In the genomic region with DNA sequence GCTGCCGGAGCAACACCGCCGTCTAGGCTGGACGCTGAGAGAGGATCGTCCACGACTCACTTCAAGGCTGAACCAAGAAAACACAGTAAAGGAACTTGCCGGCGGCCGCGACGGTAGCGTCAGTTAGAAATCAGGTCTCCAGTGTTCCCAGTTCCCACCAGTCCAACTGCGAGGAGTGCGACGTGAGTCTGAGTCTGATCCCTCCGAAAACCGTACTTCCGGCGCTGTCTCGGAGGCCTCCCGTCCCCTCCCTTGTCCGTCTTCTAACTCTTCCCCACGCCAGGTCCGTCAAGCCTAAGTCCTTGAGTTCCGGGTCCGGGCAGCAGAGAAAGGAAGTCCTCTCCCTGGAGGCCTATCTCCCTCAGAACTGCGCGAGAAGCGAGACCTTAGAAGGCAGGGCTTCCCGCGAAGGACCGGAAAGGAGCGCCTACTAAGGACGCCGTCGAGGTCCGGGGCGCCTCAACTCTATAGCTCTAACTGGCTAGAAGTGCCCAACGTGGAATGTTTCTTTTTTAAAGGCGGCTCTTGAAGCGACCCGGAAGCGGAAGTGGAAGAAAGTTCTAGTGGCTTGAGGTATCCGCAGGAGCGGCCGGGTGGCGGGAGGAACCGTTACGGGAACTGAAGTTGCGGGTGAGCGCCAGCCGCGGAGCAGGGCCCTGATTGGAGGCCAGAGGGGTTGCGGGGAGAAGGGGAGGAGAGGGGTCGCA, we compare ENCODE assay signal across 8 cellular contexts. TPM values are rescaled to one million over a fixed set of nuclear protein-coding genes. Genes with fewer than 3 reads are reported as not detected.
DNase-seq lines count a peak whose midpoint lies in the region; ATAC-seq, FAIRE-seq and TF ChIP-seq lines count a peak whose summit lies in the region.

A gene with protein sequence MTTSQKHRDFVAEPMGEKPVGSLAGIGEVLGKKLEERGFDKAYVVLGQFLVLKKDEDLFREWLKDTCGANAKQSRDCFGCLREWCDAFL (plus strand): TSS at position 563 of the 707 bp plus-strand sequence. CDS start 748 bp downstream, outside the sequence.
A gene with protein sequence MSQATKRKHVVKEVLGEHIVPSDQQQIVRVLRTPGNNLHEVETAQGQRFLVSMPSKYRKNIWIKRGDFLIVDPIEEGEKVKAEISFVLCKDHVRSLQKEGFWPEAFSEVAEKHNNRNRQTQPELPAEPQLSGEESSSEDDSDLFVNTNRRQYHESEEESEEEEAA (minus strand): TSS at position 217 of the 707 bp plus-strand sequence. CDS start 1,768 bp downstream, outside the sequence.

- H3K4me3 ChIP-seq in bronchial epithelial cell (ENCODE audit: low read depth, low read length), result peak within 1 kb of the TSS; percentile 65

- DNase-seq in AG08395 (ENCODE audit: low spot score) (peak; percentile 94), NCI-H345 (lab: John Stamatoyannopoulos, UW) (peak; percentile 98), WTC11 (ENCODE audit: low spot score) (peak; percentile 92), bronchial epithelial cell (ENCODE audit: low read depth) (peak; percentile 94), immature natural killer cell (peak; percentile 95), smooth muscle cell of the brain vasculature (ENCODE audit: low read depth, low spot score) (peak; percentile 98)

- H3K27me3 Mint-ChIP-seq in WTC11 (ENCODE audit: low read depth) (no peaks in the 10 kb centered on the region), immature natural killer cell (ENCODE audit: low read depth in 3 of 3) (peaks cover 8 to 13% (median 9%) of the 10 kb centered on the region in 3 donors)

- H3K4me3 Mint-ChIP-seq in WTC11 (peak within 1 kb of the TSS; percentile 96), immature natural killer cell (peak within 1 kb of the TSS; percentile 92 to 100 (median 99))

- no peaks in the 10 kb centered on the region for H3K9me3 Mint-ChIP-seq in WTC11
- H3K9me3 Mint-ChIP-seq in immature natural killer cell, result no peaks in the 10 kb centered on the region

- H3K4me1 Mint-ChIP-seq in WTC11 (peaks cover 17% of the 10 kb centered on the region), immature natural killer cell (peaks cover 45 to 55% of the 10 kb centered on the region in 2 donors)

- CTCF ChIA-PET in WTC11 (lab: Charles Lee), result interaction anchor here (0.7 to 1.5 kb wide), 12 partner anchors 9 to 281 kb away, joined by 3 to 10 read pairs (median 4); a partner anchor contains a TSS

- TF ChIP-seq CTCF in WTC11 (IDR thresholded peaks at IDR 0.05), result no peak
- TF ChIP-seq CTCF in bronchial epithelial cell (IDR thresholded peaks at IDR 0.05; ENCODE audit: insufficient read depth, low read length, severe bottlenecking), result no peak

- no peak for FAIRE-seq in bronchial epithelial cell (lab: Jason Lieb, UNC)

- H3K36me3 ChIP-seq in bronchial epithelial cell (ENCODE audit: control insufficient read depth, insufficient read depth, low read length), result peaks cover 30% of the 10 kb centered on the region

- POLR2A ChIA-PET in WTC11 (lab: Charles Lee), result interaction anchor here (0.6 to 1.0 kb wide), 2 partner anchors 36 to 90 kb away, joined by 3 to 4 read pairs; no protein-coding TSS in a partner anchor

- no peaks in the 10 kb centered on the region for H3K27me3 ChIP-seq in bronchial epithelial cell (ENCODE audit: control insufficient read depth, insufficient read depth, low read length)

- H3K36me3 Mint-ChIP-seq in WTC11 (peaks cover 52% of the 10 kb centered on the region), immature natural killer cell (peaks cover 7 to 30% (median 20%) of the 10 kb centered on the region in 3 donors)

- ATAC-seq in GM19023 (IDR thresholded peaks at IDR 0.05; ENCODE audit: unreplicated experiment) (peak; percentile 73), HG03280 (IDR thresholded peaks at IDR 0.05; ENCODE audit: unreplicated experiment) (peak; percentile 82), WTC11 (peak; percentile 93)

- peak within 1 kb of the TSS; percentile 99 for H3K27ac Mint-ChIP-seq in WTC11
- peak within 1 kb of the TSS; percentile 96 to 99 (median 98) for H3K27ac Mint-ChIP-seq in immature natural killer cell

TF ChIP-seq in WTC11, 78 proteins besides CTCF, POLR2A, EP300 and RAD21 (continues in another document):
- peak; percentile 80 for TF ChIP-seq SP1 (CRISPR knock-in tag; conservative IDR thresholded peaks at IDR 0.05)
- TF ChIP-seq NR2C2 (CRISPR knock-in tag; IDR thresholded peaks at IDR 0.05), result peak; percentile 93
- no peak for TF ChIP-seq TCF7 (CRISPR knock-in tag; IDR thresholded peaks at IDR 0.05; ENCODE audit: low read depth)
- TF ChIP-seq, protein P1, sequence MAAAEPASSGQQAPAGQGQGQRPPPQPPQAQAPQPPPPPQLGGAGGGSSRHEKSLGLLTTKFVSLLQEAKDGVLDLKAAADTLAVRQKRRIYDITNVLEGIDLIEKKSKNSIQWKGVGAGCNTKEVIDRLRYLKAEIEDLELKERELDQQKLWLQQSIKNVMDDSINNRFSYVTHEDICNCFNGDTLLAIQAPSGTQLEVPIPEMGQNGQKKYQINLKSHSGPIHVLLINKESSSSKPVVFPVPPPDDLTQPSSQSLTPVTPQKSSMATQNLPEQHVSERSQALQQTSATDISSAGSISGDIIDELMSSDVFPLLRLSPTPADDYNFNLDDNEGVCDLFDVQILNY (CRISPR knock-in tag; IDR thresholded peaks at IDR 0.05), result peak; percentile 80; the same call in 1 of the 2 replicates
- TF ChIP-seq, protein P2, sequence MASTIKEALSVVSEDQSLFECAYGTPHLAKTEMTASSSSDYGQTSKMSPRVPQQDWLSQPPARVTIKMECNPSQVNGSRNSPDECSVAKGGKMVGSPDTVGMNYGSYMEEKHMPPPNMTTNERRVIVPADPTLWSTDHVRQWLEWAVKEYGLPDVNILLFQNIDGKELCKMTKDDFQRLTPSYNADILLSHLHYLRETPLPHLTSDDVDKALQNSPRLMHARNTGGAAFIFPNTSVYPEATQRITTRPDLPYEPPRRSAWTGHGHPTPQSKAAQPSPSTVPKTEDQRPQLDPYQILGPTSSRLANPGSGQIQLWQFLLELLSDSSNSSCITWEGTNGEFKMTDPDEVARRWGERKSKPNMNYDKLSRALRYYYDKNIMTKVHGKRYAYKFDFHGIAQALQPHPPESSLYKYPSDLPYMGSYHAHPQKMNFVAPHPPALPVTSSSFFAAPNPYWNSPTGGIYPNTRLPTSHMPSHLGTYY (CRISPR knock-in tag; IDR thresholded peaks at IDR 0.05), result no peak
- TF ChIP-seq, protein P3, sequence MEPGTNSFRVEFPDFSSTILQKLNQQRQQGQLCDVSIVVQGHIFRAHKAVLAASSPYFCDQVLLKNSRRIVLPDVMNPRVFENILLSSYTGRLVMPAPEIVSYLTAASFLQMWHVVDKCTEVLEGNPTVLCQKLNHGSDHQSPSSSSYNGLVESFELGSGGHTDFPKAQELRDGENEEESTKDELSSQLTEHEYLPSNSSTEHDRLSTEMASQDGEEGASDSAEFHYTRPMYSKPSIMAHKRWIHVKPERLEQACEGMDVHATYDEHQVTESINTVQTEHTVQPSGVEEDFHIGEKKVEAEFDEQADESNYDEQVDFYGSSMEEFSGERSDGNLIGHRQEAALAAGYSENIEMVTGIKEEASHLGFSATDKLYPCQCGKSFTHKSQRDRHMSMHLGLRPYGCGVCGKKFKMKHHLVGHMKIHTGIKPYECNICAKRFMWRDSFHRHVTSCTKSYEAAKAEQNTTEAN (CRISPR knock-in tag; IDR thresholded peaks at IDR 0.05), result peak; percentile 38; the same call in 1 of the 2 replicates
- TF ChIP-seq, protein P4, sequence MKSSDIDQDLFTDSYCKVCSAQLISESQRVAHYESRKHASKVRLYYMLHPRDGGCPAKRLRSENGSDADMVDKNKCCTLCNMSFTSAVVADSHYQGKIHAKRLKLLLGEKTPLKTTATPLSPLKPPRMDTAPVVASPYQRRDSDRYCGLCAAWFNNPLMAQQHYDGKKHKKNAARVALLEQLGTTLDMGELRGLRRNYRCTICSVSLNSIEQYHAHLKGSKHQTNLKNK (CRISPR knock-in tag; IDR thresholded peaks at IDR 0.05), result 0 out of 2 replicates have a peak, but pooled peaks have one; percentile 42
- TF ChIP-seq, protein P5, sequence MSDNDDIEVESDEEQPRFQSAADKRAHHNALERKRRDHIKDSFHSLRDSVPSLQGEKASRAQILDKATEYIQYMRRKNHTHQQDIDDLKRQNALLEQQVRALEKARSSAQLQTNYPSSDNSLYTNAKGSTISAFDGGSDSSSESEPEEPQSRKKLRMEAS (CRISPR knock-in tag; IDR thresholded peaks at IDR 0.05), result peak; percentile 83
- no peak for TF ChIP-seq ATF1 (CRISPR knock-in tag; IDR thresholded peaks at IDR 0.05)
- TF ChIP-seq PRRX2 (CRISPR knock-in tag; IDR thresholded peaks at IDR 0.05), result no peak
- no peak for TF ChIP-seq EMX1 (CRISPR knock-in tag; IDR thresholded peaks at IDR 0.05)
- TF ChIP-seq CBFB (CRISPR knock-in tag; IDR thresholded peaks at IDR 0.05; ENCODE audit: low read depth), result peak; percentile 56; the same call in 1 of the 2 replicates
- TF ChIP-seq GABPB1 (CRISPR knock-in tag; IDR thresholded peaks at IDR 0.05), result peak; percentile 96
- TF ChIP-seq, protein P6, sequence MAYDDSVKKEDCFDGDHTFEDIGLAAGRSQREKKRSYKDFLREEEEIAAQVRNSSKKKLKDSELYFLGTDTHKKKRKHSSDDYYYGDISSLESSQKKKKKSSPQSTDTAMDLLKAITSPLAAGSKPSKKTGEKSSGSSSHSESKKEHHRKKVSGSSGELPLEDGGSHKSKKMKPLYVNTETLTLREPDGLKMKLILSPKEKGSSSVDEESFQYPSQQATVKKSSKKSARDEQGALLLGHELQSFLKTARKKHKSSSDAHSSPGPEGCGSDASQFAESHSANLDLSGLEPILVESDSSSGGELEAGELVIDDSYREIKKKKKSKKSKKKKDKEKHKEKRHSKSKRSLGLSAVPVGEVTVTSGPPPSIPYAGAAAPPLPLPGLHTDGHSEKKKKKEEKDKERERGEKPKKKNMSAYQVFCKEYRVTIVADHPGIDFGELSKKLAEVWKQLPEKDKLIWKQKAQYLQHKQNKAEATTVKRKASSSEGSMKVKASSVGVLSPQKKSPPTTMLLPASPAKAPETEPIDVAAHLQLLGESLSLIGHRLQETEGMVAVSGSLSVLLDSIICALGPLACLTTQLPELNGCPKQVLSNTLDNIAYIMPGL (CRISPR knock-in tag; IDR thresholded peaks at IDR 0.05), result peak; percentile 88
- no peak for TF ChIP-seq NFATC4 (CRISPR knock-in tag; IDR thresholded peaks at IDR 0.05)
- 0 out of 2 replicates have a peak, but pooled peaks have one; percentile 75 for TF ChIP-seq ZNF232 (CRISPR knock-in tag; IDR thresholded peaks at IDR 0.05)
- TF ChIP-seq CREB1 (CRISPR knock-in tag; IDR thresholded peaks at IDR 0.05), result no peak
- TF ChIP-seq RELA (CRISPR knock-in tag; IDR thresholded peaks at IDR 0.05; ENCODE audit: borderline replicate concordance), result no peak
- TF ChIP-seq MXD4 (CRISPR knock-in tag; IDR thresholded peaks at IDR 0.05; ENCODE audit: borderline replicate concordance), result no peak
- TF ChIP-seq NFE2L1 (CRISPR knock-in tag; IDR thresholded peaks at IDR 0.05), result 0 out of 2 replicates have a peak, but pooled peaks have one; percentile 25

RNA-seq across cellular contexts. Expression of the first gene that starts in this region (rescaled TPM):
- total RNA-seq in WTC11 (2021) (269 to 314 TPM (median 310 TPM) in 3 replicates), bronchial epithelial cell (8.4 and 14.0 TPM in 2 replicates)
- 100 to 1,000 TPM; 212 to 366 (median 295) TPM for polyA plus RNA-seq in immature natural killer cell

RNA-seq across cellular contexts. Expression of the second gene that starts in this region (rescaled TPM):
- 29.7 to 37.6 TPM (median 32.6 TPM) in 3 replicates for total RNA-seq in WTC11 (2021)
- 39.7 and 44.5 TPM in 2 replicates for total RNA-seq in bronchial epithelial cell
- 10 to 100 TPM; 14.0 to 26.0 (median 21.0) TPM for polyA plus RNA-seq in immature natural killer cell

Comparison
In these comparisons a context has a peak if more than half of its experiments do, and no peak if none do; other contexts are left out.
1. Peak in every context shown above with its lines: DNase-seq, ATAC-seq and H3K4me3 ChIP-seq.
2. RNA of the first gene that starts in this region (total RNA-seq): 269 to 314 TPM in WTC11; 8.4 to 14.0 TPM in bronchial epithelial cell; every median in the first group is over 10 times any median in the second.